ENCODE assay signal across 33 cellular contexts in the genomic region with DNA sequence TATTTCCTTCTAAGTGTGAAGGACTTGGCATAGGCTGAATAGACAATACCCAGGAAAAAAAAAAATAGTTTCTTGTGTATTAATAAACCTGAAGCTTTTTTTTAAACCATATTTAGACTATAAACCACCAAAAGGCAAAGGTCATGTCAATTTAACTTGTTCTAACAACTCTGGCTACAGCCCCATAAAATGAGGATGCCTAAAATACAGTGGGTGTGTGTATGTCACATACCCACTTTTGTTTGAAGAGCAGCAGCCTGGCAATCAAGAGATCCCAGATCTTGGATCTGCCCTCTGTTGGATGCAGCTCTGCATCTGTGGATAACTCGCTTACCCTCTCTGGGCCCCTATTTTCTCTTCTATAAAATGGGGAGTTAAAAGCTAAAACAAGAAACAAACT.
"Had no signal": no experiment of that assay in that cellular context is flagged by ENCODE, and none has a peak within 500 bp of the region (broad histone marks: within the 10 kb centered on the region; RNA-seq: fewer than 3 reads in every experiment).

No MANE protein-coding gene starts in this region.

- H3K27ac ChIP-seq: brain microvascular endothelial cell, KMS-11, VCaP had no signal

- H3K36me3 ChIP-seq: brain microvascular endothelial cell had no signal

- DNase-seq: activated B cell treated with CpG ODN at 0.5 μM for 24 hours; activated CD4-positive, alpha-beta memory T cell treated with anti-CD3 and anti-CD28 coated beads for 36 hours; activated CD4-positive, alpha-beta T cell treated with anti-CD3 and anti-CD28 coated beads for 4 hours; activated CD4-positive, alpha-beta T cell treated with anti-CD3 and anti-CD28 coated beads, Interleukin-2, amount 50 U/mL, for 1 hour; activated CD4-positive, CD25-positive, alpha-beta regulatory T cell treated with anti-CD3 and anti-CD28 coated beads, Interleukin-2, amount 50 U/mL, for 72 hours; activated CD8-positive, alpha-beta memory T cell treated with anti-CD3 and anti-CD28 coated beads, Interleukin-2, amount 50 U/mL, for 48 hours; activated effector memory CD4-positive, alpha-beta T cell treated with anti-CD3 and anti-CD28 coated beads, Interleukin-2, amount 50 U/mL, for 16 hours; activated naive CD4-positive, alpha-beta T cell; activated naive CD4-positive, alpha-beta T cell treated with anti-CD3 and anti-CD28 coated beads, Interleukin-2, amount 50 U/mL, for 16 hours; activated naive CD8-positive, alpha-beta T cell treated with anti-CD3 and anti-CD28 coated beads for 36 hours; activated T-cell treated with anti-CD3 and anti-CD28 coated beads, Interleukin-2, amount 50 U/mL, for 1 hour; activated T-cell treated with anti-CD3 and anti-CD28 coated beads, Interleukin-2, amount 50 U/mL, for 72 hours; amniotic stem cell; aorta; brain microvascular endothelial cell; central memory CD4-positive, alpha-beta T cell; NCI-H1092 treated with DMSO at 0.1 percent for 48 hours; NCI-H1417; NCI-H146; NCI-H187; NCI-H2081; NCI-H226; NCI-H524 treated with DMSO at 0.1 percent for 48 hours; NCI-H748 treated with DMSO at 0.1 percent for 48 hours; NK-92 treated with Interleukin-12 subunit alpha and Interleukin-12 subunit beta, amount 100 ng/mL, for 24 hours; Right ventricle myocardium superior; SW 1271; T-helper 1 cell; T-helper 2 cell; T-helper 9 cell had no signal

- ATAC-seq: activated T-cell treated with anti-CD3 and anti-CD28 coated beads, Interleukin-2, amount 50 U/mL, for 72 hours; activated T-helper 17 cell treated with anti-CD3 and anti-CD28 coated beads, Interleukin-2, amount 50 U/mL, for 72 hours had no signal

- H3K27me3 ChIP-seq: brain microvascular endothelial cell had no signal
